ENCODE assay signal across 16 cellular contexts in the genomic region with DNA sequence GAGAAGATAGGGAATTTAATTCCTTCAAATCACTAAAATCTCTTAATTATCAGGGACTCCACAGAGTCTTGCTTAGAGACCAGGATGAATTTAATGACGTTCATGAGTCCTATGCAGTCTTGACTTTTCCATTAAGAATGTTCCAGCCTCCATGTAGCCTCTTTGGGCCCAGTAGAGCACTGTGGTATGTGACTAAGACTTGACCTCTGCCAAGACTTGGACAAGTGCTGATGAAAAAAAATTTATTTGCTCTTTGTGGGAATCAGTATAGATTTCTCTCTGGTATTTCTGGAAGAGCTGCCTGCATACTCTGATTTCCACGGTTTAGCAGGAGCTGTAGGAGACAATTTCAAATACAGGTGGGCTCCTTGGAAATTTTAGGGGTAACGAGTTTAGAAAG. TPM values are rescaled to one million over a fixed set of nuclear protein-coding genes. Genes with fewer than 3 reads are reported as not detected.
"Had no signal": no experiment of that assay in that cellular context is flagged by ENCODE, and none has a peak within 500 bp of the region (broad histone marks: within the 10 kb centered on the region; RNA-seq: fewer than 3 reads in every experiment).

No MANE protein-coding gene starts in this region.

- H3K4me1 ChIP-seq: parathyroid adenoma, stomach, thyroid gland had no signal

- DNase-seq: activated CD4-positive, alpha-beta memory T cell treated with anti-CD3 and anti-CD28 coated beads for 36 hours; activated gamma-delta T cell treated with Interleukin-2 at 50 U/mL for 16 hours; activated naive CD8-positive, alpha-beta T cell treated with anti-CD3 and anti-CD28 coated beads, Interleukin-2, amount 10 ng/mL, durations not matched to agents 7 days and 5 days; activated T-cell treated with anti-CD3 and anti-CD28 coated beads, Interleukin-2, amount 50 U/mL, for 48 hours; central memory CD4-positive, alpha-beta T cell; effector CD4-positive, alpha-beta T cell; mammary epithelial cell; naive thymus-derived CD4-positive, alpha-beta T cell; stimulated activated CD4-positive, alpha-beta T cell treated with anti-CD3 and anti-CD28 coated beads, Interleukin-4, amount 100 ng/mL, for 4 hours; stomach; thyroid gland had no signal

- H3K9ac ChIP-seq: parathyroid adenoma had no signal

- H3K9me3 ChIP-seq: thyroid gland had no signal

- H3K36me3 ChIP-seq: stomach, thyroid gland had no signal

- H3K27me3 ChIP-seq: stomach, thyroid gland had no signal

- H3K27ac ChIP-seq: coronary artery, parathyroid adenoma, skin epidermis, stomach, thyroid gland had no signal

- H3K79me2 ChIP-seq: parathyroid adenoma had no signal

- H2AFZ ChIP-seq: parathyroid adenoma had no signal

- H3K4me3 ChIP-seq: coronary artery, skin epidermis, stomach, thyroid gland had no signal

- ATAC-seq: naive thymus-derived CD4-positive, alpha-beta T cell had no signal

RNA-seq across cellular contexts. Expression of a gene that starts 40.6 kb away (rescaled TPM):
- total RNA-seq: activated CD4-positive, alpha-beta memory T cell treated with anti-CD3 and anti-CD28 coated beads for 36 hours; activated naive CD8-positive, alpha-beta T cell treated with anti-CD3 and anti-CD28 coated beads, Interleukin-2, amount 10 ng/mL, durations not matched to agents 7 days and 5 days; endothelial cell of umbilical vein; mammary epithelial cell; naive thymus-derived CD4-positive, alpha-beta T cell; T-helper 2 cell treated with Interferon-gamma antibody and Interleukin-4, amounts not matched to agents 100 ng/mL and 5 ng/mL, for 36 hours had no signal
- polyA plus RNA-seq: endothelial cell of umbilical vein had no signal
